25 cellular contexts compared by ENCODE assay signal in the genomic region with DNA sequence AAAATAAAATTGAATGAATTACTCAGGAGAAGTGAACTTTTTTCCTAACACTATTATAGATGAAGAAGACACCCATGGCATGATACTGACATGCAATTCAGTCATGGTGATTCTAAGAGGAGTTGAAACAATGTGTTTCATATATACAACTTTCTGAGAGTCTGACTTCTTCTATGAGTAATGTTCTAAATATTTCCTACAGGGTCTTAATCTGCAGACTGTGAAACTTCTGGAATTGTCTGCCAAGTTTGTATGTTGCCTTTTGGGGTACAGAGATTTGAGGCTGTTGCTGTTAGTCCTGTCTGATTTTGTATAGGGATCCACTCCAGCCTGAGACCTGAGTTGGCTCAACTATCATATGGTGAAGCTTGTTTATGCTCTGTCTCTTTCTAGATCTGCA.
A peak's percentile ranks its signal among the peaks of the same experiment; 100 is the strongest.
DNase-seq lines count a peak whose midpoint lies in the region; ATAC-seq, FAIRE-seq and TF ChIP-seq lines count a peak whose summit lies in the region.
"Had no signal": no experiment of that assay in that cellular context is flagged by ENCODE, and none has a peak within 500 bp of the region (broad histone marks: within the 10 kb centered on the region; RNA-seq: fewer than 3 reads in every experiment).

No MANE protein-coding gene starts in this region.

- ATAC-seq in activated T-cell treated with anti-CD3 and anti-CD28 coated beads, Interleukin-2, amount 50 U/mL, for 4 hours, result no peak
- ATAC-seq: naive thymus-derived CD4-positive, alpha-beta T cell; sciatic nerve; stimulated activated naive CD8-positive, alpha-beta T cell treated with anti-CD3 and anti-CD28 coated beads, Interleukin-15, Interleukin-2, amounts not matched to agents 100 U/mL and 50 U/mL, for 24 hours; WTC11 had no signal

- peak overlapping the region; percentile 48 for H3K27ac ChIP-seq in SJSA1
- H3K27ac ChIP-seq: C4-2B, ovary, tibial nerve had no signal

- no peaks in the 10 kb centered on the region for H3K36me3 Mint-ChIP-seq in activated T-cell treated with anti-CD3 and anti-CD28 coated beads, Interleukin-2, amount 50 U/mL, for 4 hours (ENCODE audit: insufficient read depth)
- H3K36me3 Mint-ChIP-seq: memory B cell, WTC11 had no signal

- TF ChIP-seq POLR2A in H54 (IDR thresholded peaks at IDR 0.05; ENCODE audit: low read depth, low read length), result no peak

- no peaks in the 10 kb centered on the region for H3K36me3 ChIP-seq in SJSA1
- H3K36me3 ChIP-seq: ovary, tibial nerve had no signal

- peaks cover 6% of the 10 kb centered on the region for H3K4me1 Mint-ChIP-seq in activated T-cell treated with anti-CD3 and anti-CD28 coated beads, Interleukin-2, amount 50 U/mL, for 4 hours (ENCODE audit: low read depth)
- H3K4me1 Mint-ChIP-seq: memory B cell had no signal

- peak; percentile 7 for DNase-seq in H54 (ENCODE audit: insufficient read length, low spot score)
- DNase-seq in SJSA1 (ENCODE audit: low read depth in 1 of 2, low spot score in 2 of 2), result peak in 1 of 2 experiments; percentile 4
- peak; percentile 6 for DNase-seq in fibroblast of villous mesenchyme (ENCODE audit: low read depth)
- no peak for DNase-seq in activated T-cell treated with anti-CD3 and anti-CD28 coated beads, Interleukin-2, amount 50 U/mL, for 4 hours
- no peak for DNase-seq in NCI-H2227 (lab: John Stamatoyannopoulos, UW; ENCODE audit: unreplicated experiment)
- DNase-seq in DMS79 (lab: John Stamatoyannopoulos, UW), result no peak
- no peak for DNase-seq in C1 segment of cervical spinal cord (lab: John Stamatoyannopoulos, UW)
- DNase-seq: activated CD4-positive, alpha-beta T cell treated with anti-CD3 and anti-CD28 coated beads, Interleukin-2, amount 50 U/mL, for 48 hours; activated naive CD4-positive, alpha-beta T cell treated with anti-CD3 and anti-CD28 coated beads for 36 hours; activated T-cell treated with anti-CD3 and anti-CD28 coated beads, Interleukin-2, amount 50 U/mL, for 24 hours; aorta; DMS153; hypothalamus; naive thymus-derived CD4-positive, alpha-beta T cell; NCI-H1105 treated with DMSO at 0.1 percent for 48 hours; NCI-H526; ovary; stimulated activated naive CD8-positive, alpha-beta T cell treated with anti-CD3 and anti-CD28 coated beads, Interleukin-15, Interleukin-2, amounts not matched to agents 100 U/mL and 50 U/mL, for 24 hours; T-helper 2 cell had no signal

- peaks cover 9% of the 10 kb centered on the region for H3K9me3 Mint-ChIP-seq in activated T-cell treated with anti-CD3 and anti-CD28 coated beads, Interleukin-2, amount 50 U/mL, for 4 hours
- H3K9me3 Mint-ChIP-seq: activated T-cell treated with anti-CD3 and anti-CD28 coated beads, Interleukin-2, amount 50 U/mL, for 24 hours; memory B cell had no signal

- H3K4me3 Mint-ChIP-seq in activated T-cell treated with anti-CD3 and anti-CD28 coated beads, Interleukin-2, amount 50 U/mL, for 4 hours, result no peak overlapping the region
- H3K4me3 Mint-ChIP-seq: activated naive CD4-positive, alpha-beta T cell treated with anti-CD3 and anti-CD28 coated beads for 36 hours; activated T-cell treated with anti-CD3 and anti-CD28 coated beads, Interleukin-2, amount 50 U/mL, for 24 hours; memory B cell; naive thymus-derived CD4-positive, alpha-beta T cell; WTC11 had no signal

- H3K9me3 ChIP-seq in SJSA1 (replicated peaks), result no peaks in the 10 kb centered on the region
- H3K9me3 ChIP-seq: ovary, tibial nerve had no signal

- H3K4me1 ChIP-seq in SJSA1 (replicated peaks), result peaks cover 9% of the 10 kb centered on the region
- H3K4me1 ChIP-seq: tibial nerve had no signal

- H3K27me3 ChIP-seq in SJSA1 (replicated peaks), result no peaks in the 10 kb centered on the region
- H3K27me3 ChIP-seq: tibial nerve had no signal

- H3K27me3 Mint-ChIP-seq in activated T-cell treated with anti-CD3 and anti-CD28 coated beads, Interleukin-2, amount 50 U/mL, for 4 hours (ENCODE audit: low read depth), result peaks cover 2% of the 10 kb centered on the region
- H3K27me3 Mint-ChIP-seq: activated T-cell treated with anti-CD3 and anti-CD28 coated beads, Interleukin-2, amount 50 U/mL, for 24 hours had no signal

- no peak overlapping the region for H3K4me3 ChIP-seq in SJSA1
- H3K4me3 ChIP-seq in fibroblast of villous mesenchyme (ENCODE audit: low read depth, low read length), result no peak overlapping the region
- H3K4me3 ChIP-seq: ovary, tibial nerve had no signal

- peak; percentile 15 for FAIRE-seq in H54 (lab: Jason Lieb, UNC)
- FAIRE-seq: colon had no signal

- TF ChIP-seq CTCF in fibroblast of villous mesenchyme (IDR thresholded peaks at IDR 0.05; ENCODE audit: insufficient read depth, low read depth, low read length), result no peak

Comparison
In these comparisons a context has a peak if more than half of its experiments do, and no peak if none do; other contexts are left out.
1. DNase-seq: peak in H54 (single experiment) and fibroblast of villous mesenchyme (single experiment); none in activated T-cell treated with anti-CD3 and anti-CD28 coated beads, Interleukin-2, amount 50 U/mL, for 4 hours (single experiment), NCI-H2227 (single experiment), DMS79 (single experiment) and C1 segment of cervical spinal cord (0 of 14).